ENCODE assay signal across 18 cellular contexts in the genomic region with DNA sequence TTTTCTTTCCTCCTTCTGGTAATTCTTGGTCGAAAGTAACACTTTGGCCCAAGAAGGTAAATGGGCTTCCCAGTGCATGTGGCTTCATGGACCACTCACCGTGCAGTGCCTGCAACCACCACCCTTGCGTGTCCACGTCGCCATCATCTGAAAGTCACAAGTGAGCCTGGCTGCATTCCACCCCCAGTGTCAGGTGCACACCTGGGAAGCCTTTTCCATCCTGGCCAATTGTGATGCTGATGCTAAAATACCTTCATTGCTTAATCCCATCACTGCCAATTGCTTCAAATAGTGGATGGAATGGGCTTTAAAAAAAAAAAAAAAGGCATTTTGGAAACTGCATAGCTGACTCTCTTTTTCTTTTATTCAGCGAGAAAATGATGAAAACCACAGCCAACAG.
DNase-seq lines count a peak whose midpoint lies in the region; ATAC-seq and TF ChIP-seq lines count a peak whose summit lies in the region.
"Had no signal": no experiment of that assay in that cellular context is flagged by ENCODE, and none has a peak within 500 bp of the region (broad histone marks: within the 10 kb centered on the region; RNA-seq: fewer than 3 reads in every experiment).

No MANE protein-coding gene starts in this region.

- no peaks in the 10 kb centered on the region for H3K36me3 ChIP-seq in H7 (replicated peaks; ENCODE audit: control insufficient read depth, insufficient read depth, low read length)
- H3K36me3 ChIP-seq in PC-3 (ENCODE audit: low read depth, low read length), result peaks cover 3% of the 10 kb centered on the region
- no peaks in the 10 kb centered on the region for H3K36me3 ChIP-seq in endodermal cell (ENCODE audit: control insufficient read depth, insufficient read depth, low read length)
- peaks cover 17 to 29% of the 10 kb centered on the region in 2 donors for H3K36me3 ChIP-seq in mucosa of rectum (ENCODE audit: control insufficient read depth in 2 of 2, insufficient read depth in 2 of 2, low read length in 2 of 2)
- no peaks in the 10 kb centered on the region for H3K36me3 ChIP-seq in CD4-positive, alpha-beta memory T cell (ENCODE audit: insufficient read depth, low read length)

- H3K4me3 ChIP-seq in H7 (ENCODE audit: insufficient read depth, low read depth, low read length) (no peak overlapping the region), PC-3 (ENCODE audit: low read length) (no peak overlapping the region), endodermal cell (ENCODE audit: low read length) (no peak overlapping the region), mucosa of rectum (ENCODE audit: low read length in 2 of 2) (no peak overlapping the region)
- no peak overlapping the region for H3K4me3 ChIP-seq in CD4-positive, alpha-beta memory T cell (ENCODE audit: low read length in 2 of 2)
- H3K4me3 ChIP-seq: K562 had no signal

- no peaks in the 10 kb centered on the region for H3K9me3 Mint-ChIP-seq in endodermal cell
- H3K9me3 Mint-ChIP-seq in CD4-positive, alpha-beta memory T cell, result no peaks in the 10 kb centered on the region
- no peaks in the 10 kb centered on the region for H3K9me3 Mint-ChIP-seq in activated CD4-positive, alpha-beta T cell treated with anti-CD3 and anti-CD28 coated beads, Interleukin-2, amount 10 ng/mL, durations not matched to agents 7 days and 5 days
- H3K9me3 Mint-ChIP-seq: CD8-positive, alpha-beta T cell had no signal

- 90 to 97% methylated on average over 4 to 6 of the region's 6 CpGs for WGBS in endodermal cell (ENCODE audit: insufficient coverage in 1 of 2, insufficient read length in 1 of 2), 2 experiments

- no peaks in the 10 kb centered on the region for H3K9me2 ChIP-seq in PC-3 (replicated peaks; ENCODE audit: low read length)

- H3K36me3 Mint-ChIP-seq in endodermal cell (ENCODE audit: low read depth), result no peaks in the 10 kb centered on the region
- H3K36me3 Mint-ChIP-seq in CD4-positive, alpha-beta memory T cell, result no peaks in the 10 kb centered on the region
- no peaks in the 10 kb centered on the region for H3K36me3 Mint-ChIP-seq in activated CD4-positive, alpha-beta T cell treated with anti-CD3 and anti-CD28 coated beads, Interleukin-2, amount 10 ng/mL, durations not matched to agents 7 days and 5 days (ENCODE audit: low read depth)
- H3K36me3 Mint-ChIP-seq: CD8-positive, alpha-beta T cell had no signal

- no peaks in the 10 kb centered on the region for H4K20me1 ChIP-seq in PC-3 (ENCODE audit: low read length)

- H3K4me3 Mint-ChIP-seq in endodermal cell, result no peak overlapping the region
- no peak overlapping the region for H3K4me3 Mint-ChIP-seq in CD4-positive, alpha-beta memory T cell
- no peak overlapping the region for H3K4me3 Mint-ChIP-seq in activated CD4-positive, alpha-beta T cell treated with anti-CD3 and anti-CD28 coated beads, Interleukin-2, amount 10 ng/mL, durations not matched to agents 7 days and 5 days
- H3K4me3 Mint-ChIP-seq: B cell; CD8-positive, alpha-beta T cell had no signal

- H3K9ac ChIP-seq in PC-3 (ENCODE audit: low read length) (no peak overlapping the region), endodermal cell (ENCODE audit: extremely low read depth, low read length, poor library complexity, severe bottlenecking) (no peak overlapping the region), mucosa of rectum (ENCODE audit: low read depth in 1 of 2, low read length in 2 of 2) (peak overlapping the region in 1 of 2 donors; percentile 23)

- H3K27me3 ChIP-seq in H7 (ENCODE audit: control insufficient read depth, insufficient read depth, low read length) (no peaks in the 10 kb centered on the region), PC-3 (ENCODE audit: low read length) (no peaks in the 10 kb centered on the region), endodermal cell (ENCODE audit: control insufficient read depth, insufficient read depth, low read length, poor library complexity, severe bottlenecking) (no peaks in the 10 kb centered on the region), mucosa of rectum (ENCODE audit: control insufficient read depth in 2 of 2, insufficient read depth in 2 of 2, low read length in 2 of 2) (no peaks in the 10 kb centered on the region)
- no peaks in the 10 kb centered on the region for H3K27me3 ChIP-seq in CD4-positive, alpha-beta memory T cell (ENCODE audit: insufficient read depth, low read length)

- peaks cover 4% of the 10 kb centered on the region for H3F3A ChIP-seq in PC-3 (ENCODE audit: low read length, unreplicated experiment)

- H3K27ac Mint-ChIP-seq in endodermal cell, result no peak overlapping the region
- no peak overlapping the region for H3K27ac Mint-ChIP-seq in CD4-positive, alpha-beta memory T cell
- no peak overlapping the region for H3K27ac Mint-ChIP-seq in activated CD4-positive, alpha-beta T cell treated with anti-CD3 and anti-CD28 coated beads, Interleukin-2, amount 10 ng/mL, durations not matched to agents 7 days and 5 days
- H3K27ac Mint-ChIP-seq: B cell; CD8-positive, alpha-beta T cell had no signal

- no peak overlapping the region for H3K27ac ChIP-seq in PC-3 (ENCODE audit: low read length)
- H3K27ac ChIP-seq in endodermal cell (ENCODE audit: low read depth, low read length), result no peak overlapping the region
- peak overlapping the region; percentile 71 to 81 for H3K27ac ChIP-seq in mucosa of rectum (ENCODE audit: low read depth in 2 of 2, low read length in 2 of 2)
- no peak overlapping the region for H3K27ac ChIP-seq in CD4-positive, alpha-beta memory T cell (ENCODE audit: low read depth, low read length)

- no peaks in the 10 kb centered on the region for H3K27me3 Mint-ChIP-seq in endodermal cell (ENCODE audit: insufficient read depth)
- H3K27me3 Mint-ChIP-seq in CD4-positive, alpha-beta memory T cell, result peaks cover 0 to 3% of the 10 kb centered on the region in 2 donors
- H3K27me3 Mint-ChIP-seq in activated CD4-positive, alpha-beta T cell treated with anti-CD3 and anti-CD28 coated beads, Interleukin-2, amount 10 ng/mL, durations not matched to agents 7 days and 5 days, result no peaks in the 10 kb centered on the region

- peaks cover 12% of the 10 kb centered on the region for H3K79me2 ChIP-seq in PC-3 (ENCODE audit: low read length)

- no TSS peak for BruUV-seq in PC-3 (replicated peaks; lab: Mats Ljungman, UMichigan)

- H3K4me1 Mint-ChIP-seq in endodermal cell, result peaks cover 2% of the 10 kb centered on the region
- no peaks in the 10 kb centered on the region for H3K4me1 Mint-ChIP-seq in CD4-positive, alpha-beta memory T cell
- no peaks in the 10 kb centered on the region for H3K4me1 Mint-ChIP-seq in activated CD4-positive, alpha-beta T cell treated with anti-CD3 and anti-CD28 coated beads, Interleukin-2, amount 10 ng/mL, durations not matched to agents 7 days and 5 days
- H3K4me1 Mint-ChIP-seq: B cell had no signal

- no peak overlapping the region for H2AFZ ChIP-seq in PC-3 (ENCODE audit: low read length)

- POLR2A ChIA-PET in PC-3 (lab: Charles Lee; ENCODE audit: unreplicated experiment), result no interaction called here
- POLR2A ChIA-PET in CD4-positive, alpha-beta memory T cell (lab: Charles Lee; ENCODE audit: partially characterized antibody), result no interaction called here
- POLR2A ChIA-PET in activated CD4-positive, alpha-beta T cell treated with anti-CD3 and anti-CD28 coated beads, Interleukin-2, amount 10 ng/mL, durations not matched to agents 7 days and 5 days (lab: Charles Lee), result no interaction called here

- DNase-seq in H7 (peak; percentile 41), PC-3 (no peak), endodermal cell (peak; percentile 58)
- DNase-seq in CD4-positive, alpha-beta memory T cell, result no peak
- no peak for DNase-seq in activated CD4-positive, alpha-beta T cell treated with anti-CD3 and anti-CD28 coated beads, Interleukin-2, amount 10 ng/mL, durations not matched to agents 7 days and 5 days
- DNase-seq in activated naive CD4-positive, alpha-beta T cell treated with anti-CD3 and anti-CD28 coated beads, Interleukin-2, amount 50 U/mL, for 16 hours, result no peak
- DNase-seq: C1 segment of cervical spinal cord; CD8-positive, alpha-beta T cell; COR-L47; DMS153; DMS79 treated with DMSO at 0.1 percent for 48 hours; EL; GOT3 had no signal

- H3K9me3 ChIP-seq in PC-3 (ENCODE audit: low read length), result no peaks in the 10 kb centered on the region
- no peaks in the 10 kb centered on the region for H3K9me3 ChIP-seq in endodermal cell (ENCODE audit: control insufficient read depth, low read length)
- no peaks in the 10 kb centered on the region for H3K9me3 ChIP-seq in mucosa of rectum (ENCODE audit: control insufficient read depth in 2 of 2, low read length in 2 of 2)
- H3K9me3 ChIP-seq in CD4-positive, alpha-beta memory T cell (ENCODE audit: control insufficient read depth in 1 of 2, low read length in 2 of 2), result no peaks in the 10 kb centered on the region

- TF ChIP-seq CTCF in PC-3 (conservative IDR thresholded peaks at IDR 0.05; ENCODE audit: low read depth, low read length) (no peak), endodermal cell (conservative IDR thresholded peaks at IDR 0.05) (no peak)

- ATAC-seq in PC-3 (no peak), GM18498 (IDR thresholded peaks at IDR 0.05; ENCODE audit: unreplicated experiment) (no peak)
- ATAC-seq: CD8-positive, alpha-beta T cell; HCT116; K562 had no signal

- 0 out of 2 replicates have a peak overlapping the region, but pooled peaks have one; percentile 25 for H3K4me2 ChIP-seq in PC-3 (ENCODE audit: low read length)

- CTCF ChIA-PET in PC-3 (lab: Charles Lee), result no interaction called here
- CTCF ChIA-PET in CD4-positive, alpha-beta memory T cell (lab: Charles Lee; ENCODE audit: partially characterized antibody), result no interaction called here
- CTCF ChIA-PET in activated CD4-positive, alpha-beta T cell treated with anti-CD3 and anti-CD28 coated beads, Interleukin-2, amount 10 ng/mL, durations not matched to agents 7 days and 5 days (lab: Charles Lee), result interaction anchor here (0.5 to 1.6 kb wide), 3 partner anchors 14 to 941 kb away, joined by 3 to 5 read pairs (median 3); no protein-coding TSS in a partner anchor

- intact Hi-C loops in PC-3 (cut with micrococcal nuclease), result no loop called here
- intact Hi-C loops in CD4-positive, alpha-beta memory T cell (cut with micrococcal nuclease), result no loop called here

- H3K4me1 ChIP-seq in PC-3 (ENCODE audit: insufficient read depth, low read length), result peaks cover 29% of the 10 kb centered on the region
- H3K4me1 ChIP-seq in endodermal cell (ENCODE audit: control insufficient read depth, insufficient read depth, low read length), result no peaks in the 10 kb centered on the region
- H3K4me1 ChIP-seq in mucosa of rectum (ENCODE audit: control insufficient read depth in 2 of 2, insufficient read depth in 2 of 2, low read length in 2 of 2), result peaks cover 3 to 23% of the 10 kb centered on the region in 2 donors
- no peaks in the 10 kb centered on the region for H3K4me1 ChIP-seq in CD4-positive, alpha-beta memory T cell (ENCODE audit: insufficient read depth, low read length)

Comparison
In these comparisons a context has a peak if more than half of its experiments do, and no peak if none do; other contexts are left out.
1. DNase-seq: peak in H7 (single experiment) and endodermal cell (single experiment); none in PC-3 (single experiment), CD4-positive, alpha-beta memory T cell (0 of 5), activated CD4-positive, alpha-beta T cell treated with anti-CD3 and anti-CD28 coated beads, Interleukin-2, amount 10 ng/mL, durations not matched to agents 7 days and 5 days (single experiment) and activated naive CD4-positive, alpha-beta T cell treated with anti-CD3 and anti-CD28 coated beads, Interleukin-2, amount 50 U/mL, for 16 hours (single experiment).
2. H3K27ac ChIP-seq: peak in mucosa of rectum (2 of 2); none in PC-3 (single experiment), endodermal cell (single experiment) and CD4-positive, alpha-beta memory T cell (single experiment).